1 cellular context compared by ENCODE assay signal in genomic region chr19:5397804-5398692, GRCh38.
A peak's percentile ranks its signal among the peaks of the same experiment; 100 is the strongest.
TF ChIP-seq lines count a peak whose summit lies in the region.

No MANE protein-coding gene starts in this region.

TF ChIP-seq in GM12878, 131 proteins besides CTCF, POLR2A, EP300 and RAD21 (continued from another document):
- TF ChIP-seq PBX3 (IDR thresholded peaks at IDR 0.05; ENCODE audit: insufficient replicate concordance, low read depth, low read length) = peak; percentile 54
- no peak for TF ChIP-seq ZNF622 (IDR thresholded peaks at IDR 0.05)
- TF ChIP-seq RFX5 (IDR thresholded peaks at IDR 0.05; ENCODE audit: low read depth, low read length) = no peak
- peak; percentile 87 for TF ChIP-seq BMI1 (IDR thresholded peaks at IDR 0.05; ENCODE audit: borderline replicate concordance)
- peak; percentile 87 for TF ChIP-seq PKNOX1 (IDR thresholded peaks at IDR 0.05)
